In genomic region chr6:156956286-156956685, GRCh38 we compare ENCODE assay signal across 15 cellular contexts.
A peak's percentile ranks its signal among the peaks of the same experiment; 100 is the strongest.
DNase-seq lines count a peak whose midpoint lies in the region; TF ChIP-seq lines count a peak whose summit lies in the region.
"Had no signal": no experiment of that assay in that cellular context is flagged by ENCODE, and none has a peak within 500 bp of the region (broad histone marks: within the 10 kb centered on the region; RNA-seq: fewer than 3 reads in every experiment).

No MANE protein-coding gene starts in this region.

- peaks cover 63 to 88% (median 78%) of the 10 kb centered on the region in 3 donors for H3K4me1 Mint-ChIP-seq in CD8-positive, alpha-beta memory T cell

- no peak overlapping the region for H3K9ac ChIP-seq in muscle layer of colon (ENCODE audit: low read length)
- H3K9ac ChIP-seq in subcutaneous abdominal adipose tissue (ENCODE audit: low read length in 5 of 5): peak overlapping the region in 1 of 5 donors; percentile 8

- peak overlapping the region in 3 of 8 donors; percentile 13 to 51 (median 33) for H3K27ac Mint-ChIP-seq in CD8-positive, alpha-beta memory T cell

- POLR2A ChIA-PET in CD8-positive, alpha-beta memory T cell (lab: Charles Lee): no interaction called here

- TF ChIP-seq CTCF in NB4 (IDR thresholded peaks at IDR 0.05; ENCODE audit: low read depth, low read length): no peak
- no peak for TF ChIP-seq CTCF in esophagus muscularis mucosa (IDR thresholded peaks at IDR 0.05)

- no peak overlapping the region for H3K4me3 ChIP-seq in NB4 (ENCODE audit: low read depth, low read length)
- H3K4me3 ChIP-seq in esophagus muscularis mucosa: no peak overlapping the region
- H3K4me3 ChIP-seq in muscle layer of colon (ENCODE audit: low read depth in 1 of 2, low read length in 2 of 2): no peak overlapping the region
- H3K4me3 ChIP-seq in subcutaneous abdominal adipose tissue (ENCODE audit: low read depth in 1 of 5, low read length in 5 of 5): no peak overlapping the region
- no peak overlapping the region for H3K4me3 ChIP-seq in CD8-positive, alpha-beta memory T cell (ENCODE audit: low read length)

- H3K4me3 Mint-ChIP-seq in CD8-positive, alpha-beta memory T cell: peak overlapping the region in 1 of 7 donors; percentile 78

- CTCF ChIA-PET in CD8-positive, alpha-beta memory T cell (lab: Charles Lee): interaction anchor here (0.9 kb wide), 1 partner anchor 14 kb away, joined by 3 read pairs; no protein-coding TSS in a partner anchor

- peaks cover 0 to 1% (median 1%) of the 10 kb centered on the region in 3 donors for H3K36me3 Mint-ChIP-seq in CD8-positive, alpha-beta memory T cell
- H3K36me3 Mint-ChIP-seq: activated naive CD4-positive, alpha-beta T cell treated with anti-CD3 and anti-CD28 coated beads, Interleukin-2, amount 50 U/mL, for 72 hours had no signal

- H3K27me3 ChIP-seq in esophagus muscularis mucosa: no peaks in the 10 kb centered on the region
- H3K27me3 ChIP-seq in muscle layer of colon (ENCODE audit: control insufficient read depth in 1 of 2, insufficient read depth in 2 of 2, low read length in 2 of 2): no peaks in the 10 kb centered on the region
- H3K27me3 ChIP-seq in subcutaneous abdominal adipose tissue (ENCODE audit: control insufficient read depth in 5 of 5, insufficient read depth in 4 of 5, low read length in 5 of 5): no peaks in the 10 kb centered on the region
- H3K27me3 ChIP-seq in CD8-positive, alpha-beta memory T cell (ENCODE audit: insufficient read depth, low read length, poor library complexity, severe bottlenecking): no peaks in the 10 kb centered on the region
- H3K27me3 ChIP-seq: neutrophil had no signal

- no peaks in the 10 kb centered on the region for H3K9me3 Mint-ChIP-seq in CD8-positive, alpha-beta memory T cell
- H3K9me3 Mint-ChIP-seq: activated naive CD4-positive, alpha-beta T cell treated with anti-CD3 and anti-CD28 coated beads, Interleukin-2, amount 50 U/mL, for 72 hours had no signal

- no peaks in the 10 kb centered on the region for H3K9me3 ChIP-seq in esophagus muscularis mucosa
- no peaks in the 10 kb centered on the region for H3K9me3 ChIP-seq in muscle layer of colon (ENCODE audit: low read length)
- H3K9me3 ChIP-seq in subcutaneous abdominal adipose tissue (ENCODE audit: control insufficient read depth in 5 of 5, low read length in 5 of 5): no peaks in the 10 kb centered on the region
- no peaks in the 10 kb centered on the region for H3K9me3 ChIP-seq in CD8-positive, alpha-beta memory T cell (ENCODE audit: low read length)
- H3K9me3 ChIP-seq: neutrophil had no signal

- TF ChIP-seq POLR2A in NB4 (IDR thresholded peaks at IDR 0.05; ENCODE audit: extremely low read depth, insufficient read length) (no peak), esophagus muscularis mucosa (IDR thresholded peaks at IDR 0.05; ENCODE audit: low read depth) (no peak)

- no peaks in the 10 kb centered on the region for H3K36me3 ChIP-seq in esophagus muscularis mucosa
- H3K36me3 ChIP-seq in muscle layer of colon (ENCODE audit: insufficient read depth, low read length): no peaks in the 10 kb centered on the region
- H3K36me3 ChIP-seq in subcutaneous abdominal adipose tissue (ENCODE audit: control insufficient read depth in 5 of 5, insufficient read depth in 5 of 5, low read length in 5 of 5): no peaks in the 10 kb centered on the region
- H3K36me3 ChIP-seq in CD8-positive, alpha-beta memory T cell (ENCODE audit: insufficient read depth, low read length): no peaks in the 10 kb centered on the region
- H3K36me3 ChIP-seq: neutrophil had no signal

- intact Hi-C loops in esophagus muscularis mucosa (cut with DNase I) (loop anchor here (10.0 kb wide), 2 partner anchors 171 to 391 kb away; no protein-coding TSS in a partner anchor), posterior vena cava (cut with DNase I) (loop anchor here in 1 of 2 donors (10.0 kb wide), 1 partner anchor 391 kb away; no protein-coding TSS in a partner anchor)

- no peak for TF ChIP-seq EP300 in esophagus muscularis mucosa (IDR thresholded peaks at IDR 0.05)

- peak overlapping the region in 3 of 4 donors; percentile 2 to 25 (median 5) for H3K27ac ChIP-seq in esophagus muscularis mucosa (replicated peaks in 1 of 4)
- H3K27ac ChIP-seq in muscle layer of colon (ENCODE audit: low read depth, low read length): peak overlapping the region; percentile 76
- H3K27ac ChIP-seq in subcutaneous abdominal adipose tissue (ENCODE audit: low read depth, low read length): peak overlapping the region; percentile 76
- no peak overlapping the region for H3K27ac ChIP-seq in CD8-positive, alpha-beta memory T cell (ENCODE audit: low read depth, low read length)

- DNase-seq in NB4 (ENCODE audit: low read depth): peak; percentile 60
- DNase-seq in esophagus muscularis mucosa (ENCODE audit: extremely low spot score): no peak
- no peak for DNase-seq in posterior vena cava (ENCODE audit: low spot score)
- no peak for DNase-seq in GM19240 (ENCODE audit: insufficient read length, low spot score)
- no peak for DNase-seq in cerebellum (ENCODE audit: low spot score)
- no peak for DNase-seq in CD8-positive, alpha-beta memory T cell
- DNase-seq: activated CD4-positive, alpha-beta T cell treated with anti-CD3 and anti-CD28 coated beads, Interleukin-2, amount 50 U/mL, for 1 hour; activated T-cell treated with anti-CD3 and anti-CD28 coated beads for 4 hours; effector CD4-positive, alpha-beta T cell; NCI-H1694 treated with DMSO at 0.1 percent for 48 hours; NCI-H446 treated with DMSO at 0.1 percent for 48 hours had no signal

- peaks cover 50 to 64% (median 58%) of the 10 kb centered on the region in 4 donors for H3K4me1 ChIP-seq in esophagus muscularis mucosa
- H3K4me1 ChIP-seq in muscle layer of colon (ENCODE audit: insufficient read depth, low read length): peaks cover 56% of the 10 kb centered on the region
- H3K4me1 ChIP-seq in subcutaneous abdominal adipose tissue (ENCODE audit: control insufficient read depth in 5 of 5, insufficient read depth in 5 of 5, low read length in 5 of 5): peaks cover 15 to 47% (median 29%) of the 10 kb centered on the region in 5 donors
- H3K4me1 ChIP-seq in CD8-positive, alpha-beta memory T cell (ENCODE audit: insufficient read depth, low read length): peaks cover 33% of the 10 kb centered on the region

- no peaks in the 10 kb centered on the region for H3K27me3 Mint-ChIP-seq in CD8-positive, alpha-beta memory T cell
